Comparison of ENCODE assay signal across 8 cellular contexts in genomic region chr1:144913977-144914734, GRCh38.
DNase-seq lines count a peak whose midpoint lies in the region; ATAC-seq and TF ChIP-seq lines count a peak whose summit lies in the region.
"Not testable (repeated sequence)": the region's sequence is repeated elsewhere in the genome, so short reads cannot be mapped to it uniquely, and the experiment has no call there.

No MANE protein-coding gene starts in this region.

- not testable (repeated sequence) for H3K9me3 Mint-ChIP-seq in T-cell; activated T-helper 1 cell treated with anti-CD3 and anti-CD28 coated beads, Interleukin-12 subunit alpha, Interleukin-12 subunit beta, Interleukin-2, Interleukin-4 antibody, amounts not matched to agents 30 ng/mL and 10 ng/mL and 1 ng/mL, durations not matched to agents 14 hours and 24 hours and 36 hours; endodermal cell; memory B cell

- not testable (repeated sequence) for H3F3A ChIP-seq in GM23248 (ENCODE audit: insufficient read depth)

- in situ Hi-C loops in GM23248 (cut with MboI): not testable (repeated sequence)

- H3K4me3 ChIP-seq in GM23248; endodermal cell (ENCODE audit: low read length): not testable (repeated sequence)

- not testable (repeated sequence) for H3K4me3 Mint-ChIP-seq in T-cell; activated T-helper 1 cell treated with anti-CD3 and anti-CD28 coated beads, Interleukin-12 subunit alpha, Interleukin-12 subunit beta, Interleukin-2, Interleukin-4 antibody, amounts not matched to agents 30 ng/mL and 10 ng/mL and 1 ng/mL, durations not matched to agents 14 hours and 24 hours and 36 hours; endodermal cell; memory B cell

- not testable (repeated sequence) for H3K4me1 ChIP-seq in GM23248 (ENCODE audit: insufficient read depth); endodermal cell (ENCODE audit: control insufficient read depth, insufficient read depth, low read length)

- H3K4me2 ChIP-seq in GM23248 (ENCODE audit: unreplicated experiment): not testable (repeated sequence)

- not testable (repeated sequence) for H3K9ac ChIP-seq in GM23248; endodermal cell (ENCODE audit: extremely low read depth, low read length, poor library complexity, severe bottlenecking)

- not testable (repeated sequence) for DNase-seq in GM23248; T-cell; endodermal cell; memory B cell (ENCODE audit: low spot score in 2 of 2); stimulated activated naive CD8-positive, alpha-beta T cell treated with anti-CD3 and anti-CD28 coated beads, Interleukin-15, Interleukin-2, amounts not matched to agents 100 U/mL and 50 U/mL, for 24 hours
- peak; percentile 27 for DNase-seq in activated T-helper 1 cell treated with anti-CD3 and anti-CD28 coated beads, Interleukin-12 subunit alpha, Interleukin-12 subunit beta, Interleukin-2, Interleukin-4 antibody, amounts not matched to agents 30 ng/mL and 10 ng/mL and 1 ng/mL, durations not matched to agents 14 hours and 24 hours and 36 hours (ENCODE audit: low spot score)

- not testable (repeated sequence) for H2AFZ ChIP-seq in GM23248

- peak; percentile 76 for ATAC-seq in GM18867 (IDR thresholded peaks at IDR 0.05; ENCODE audit: unreplicated experiment)
- ATAC-seq in HG02885 (IDR thresholded peaks at IDR 0.05; ENCODE audit: poor library complexity, unreplicated experiment): peak; percentile 73
- ATAC-seq in T-cell (replicated peaks in 1 of 4): peak; percentile 56 to 97 (median 74)
- peak; percentile 87 for ATAC-seq in memory B cell (ENCODE audit: low read depth)
- peak; percentile 70 for ATAC-seq in stimulated activated naive CD8-positive, alpha-beta T cell treated with anti-CD3 and anti-CD28 coated beads, Interleukin-15, Interleukin-2, amounts not matched to agents 100 U/mL and 50 U/mL, for 24 hours

- H3K9me3 ChIP-seq in GM23248 (ENCODE audit: low read depth); endodermal cell (ENCODE audit: control insufficient read depth, low read length): not testable (repeated sequence)

- not testable (repeated sequence) for H3K36me3 ChIP-seq in GM23248 (ENCODE audit: low read depth); endodermal cell (ENCODE audit: control insufficient read depth, insufficient read depth, low read length)

- not testable (repeated sequence) for H3K36me3 Mint-ChIP-seq in T-cell; activated T-helper 1 cell treated with anti-CD3 and anti-CD28 coated beads, Interleukin-12 subunit alpha, Interleukin-12 subunit beta, Interleukin-2, Interleukin-4 antibody, amounts not matched to agents 30 ng/mL and 10 ng/mL and 1 ng/mL, durations not matched to agents 14 hours and 24 hours and 36 hours (ENCODE audit: low read depth); endodermal cell (ENCODE audit: low read depth); memory B cell

- not testable (repeated sequence) for H3K27ac Mint-ChIP-seq in T-cell; activated T-helper 1 cell treated with anti-CD3 and anti-CD28 coated beads, Interleukin-12 subunit alpha, Interleukin-12 subunit beta, Interleukin-2, Interleukin-4 antibody, amounts not matched to agents 30 ng/mL and 10 ng/mL and 1 ng/mL, durations not matched to agents 14 hours and 24 hours and 36 hours; endodermal cell; memory B cell

- not testable (repeated sequence) for H3K4me1 Mint-ChIP-seq in T-cell; activated T-helper 1 cell treated with anti-CD3 and anti-CD28 coated beads, Interleukin-12 subunit alpha, Interleukin-12 subunit beta, Interleukin-2, Interleukin-4 antibody, amounts not matched to agents 30 ng/mL and 10 ng/mL and 1 ng/mL, durations not matched to agents 14 hours and 24 hours and 36 hours (ENCODE audit: low read depth); endodermal cell; memory B cell

- not testable (repeated sequence) for H3K27me3 Mint-ChIP-seq in T-cell; activated T-helper 1 cell treated with anti-CD3 and anti-CD28 coated beads, Interleukin-12 subunit alpha, Interleukin-12 subunit beta, Interleukin-2, Interleukin-4 antibody, amounts not matched to agents 30 ng/mL and 10 ng/mL and 1 ng/mL, durations not matched to agents 14 hours and 24 hours and 36 hours (ENCODE audit: insufficient read depth); endodermal cell (ENCODE audit: insufficient read depth); memory B cell

- not testable (repeated sequence) for H3K9me2 ChIP-seq in GM23248 (ENCODE audit: insufficient read depth)

- peak; percentile 43 for TF ChIP-seq CTCF in endodermal cell (conservative IDR thresholded peaks at IDR 0.05)

- POLR2A ChIA-PET in T-cell (lab: Charles Lee): not testable (repeated sequence)

- intact Hi-C loops in activated T-helper 1 cell treated with anti-CD3 and anti-CD28 coated beads, Interleukin-12 subunit alpha, Interleukin-12 subunit beta, Interleukin-2, Interleukin-4 antibody, amounts not matched to agents 30 ng/mL and 10 ng/mL and 1 ng/mL, durations not matched to agents 14 hours and 24 hours and 36 hours (cut with micrococcal nuclease): not testable (repeated sequence)

- not testable (repeated sequence) for H4K20me1 ChIP-seq in GM23248 (ENCODE audit: insufficient read depth)

- not testable (repeated sequence) for H3K27me3 ChIP-seq in GM23248 (replicated peaks; ENCODE audit: insufficient read depth); endodermal cell (ENCODE audit: control insufficient read depth, insufficient read depth, low read length, poor library complexity, severe bottlenecking)

- H3K27ac ChIP-seq in GM23248: peak overlapping the region; percentile 45; the same call in 1 of the 2 replicates
- not testable (repeated sequence) for H3K27ac ChIP-seq in endodermal cell (ENCODE audit: low read depth, low read length)

- 14 to 20% methylated on average over 1 to 4 of the region's 12 CpGs for WGBS in GM23248 (ENCODE audit: low coverage in 1 of 2, low lambda C conversion rate in 2 of 2, missing lambda C conversion rate in 2 of 2), 2 experiments
- 67% methylated on average over 2 of the region's 12 CpGs; no CpG with 5 or more reads in 1 of the 2 experiments for WGBS in endodermal cell (ENCODE audit: insufficient coverage in 1 of 2, insufficient read length in 1 of 2), 2 experiments

- CTCF ChIA-PET in T-cell (lab: Charles Lee): not testable (repeated sequence)

- not testable (repeated sequence) for H3K79me2 ChIP-seq in GM23248 (ENCODE audit: insufficient read depth)
